Comparison of ENCODE assay signal across 1 cellular context in the genomic region with DNA sequence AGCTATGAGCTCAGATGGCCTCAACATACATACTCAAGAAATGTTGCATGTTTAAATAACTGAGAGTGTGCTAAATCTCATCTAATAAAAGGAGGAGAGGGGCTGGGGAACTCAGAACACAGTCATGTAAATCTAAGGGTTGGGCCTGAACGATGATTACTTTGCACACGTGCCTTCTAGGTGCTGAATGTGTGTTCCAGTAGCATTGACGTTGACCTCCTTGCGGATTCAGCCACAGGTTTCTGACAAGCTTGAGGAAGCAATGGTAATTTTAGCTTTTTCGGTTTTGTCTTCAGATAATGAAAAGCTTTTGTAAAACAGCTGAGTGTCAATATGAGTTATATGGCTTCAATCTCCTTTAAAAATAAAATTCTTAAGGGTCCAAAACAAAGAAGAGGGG. TPM values are rescaled to one million over a fixed set of nuclear protein-coding genes. Genes with fewer than 3 reads are reported as not detected.
"Had no signal": no experiment of that assay in that cellular context is flagged by ENCODE, and none has a peak within 500 bp of the region (broad histone marks: within the 10 kb centered on the region; RNA-seq: fewer than 3 reads in every experiment).

No MANE protein-coding gene starts in this region.

RNA-seq across cellular contexts. Expression of a gene that starts 29.6 kb away (rescaled TPM):
- total RNA-seq: activated CD4-positive, alpha-beta T cell treated with anti-CD3 and anti-CD28 coated beads, Interleukin-2, amount 10 ng/mL, durations not matched to agents 24 days and 14 days had no signal
